In the genomic region with DNA sequence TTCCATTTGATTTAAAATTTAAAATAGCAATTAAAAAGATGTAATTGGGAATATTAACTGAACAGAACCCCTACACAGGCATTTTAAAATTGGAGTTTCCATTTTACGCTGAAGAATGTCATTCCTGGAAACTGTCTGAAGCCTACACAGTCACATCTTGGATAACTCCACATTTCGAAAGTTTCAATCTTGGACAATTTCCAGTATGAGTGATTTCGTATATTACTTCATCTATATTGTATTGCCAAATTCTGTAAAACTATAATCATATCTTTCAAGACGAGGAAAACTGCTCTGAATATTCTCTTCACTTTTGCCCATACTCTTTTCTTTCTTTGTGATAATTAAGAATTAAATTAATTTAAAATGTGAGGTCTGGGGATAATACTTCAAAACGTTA, we compare ENCODE assay signal across 25 cellular contexts.
DNase-seq lines count a peak whose midpoint lies in the region; ATAC-seq and TF ChIP-seq lines count a peak whose summit lies in the region.
"Had no signal": no experiment of that assay in that cellular context is flagged by ENCODE, and none has a peak within 500 bp of the region (broad histone marks: within the 10 kb centered on the region; RNA-seq: fewer than 3 reads in every experiment).

No MANE protein-coding gene starts in this region.

- H3K56ac ChIP-seq in IMR-90 (ENCODE audit: extremely low read depth, insufficient read depth, low read length): no peak overlapping the region

- H3K9me3 ChIP-seq in IMR-90 (ENCODE audit: control insufficient read depth, insufficient read depth, low read length) (no peaks in the 10 kb centered on the region), mesenchymal stem cell (ENCODE audit: control insufficient read depth, low read length) (no peaks in the 10 kb centered on the region), ascending aorta (peaks cover 0 to 5% of the 10 kb centered on the region in 2 donors), right atrium auricular region (peaks cover 0 to 8% of the 10 kb centered on the region in 2 donors), thyroid gland (no peaks in the 10 kb centered on the region)
- H3K9me3 ChIP-seq: A549, BE2C had no signal

- dilution Hi-C loops in IMR-90 (cut with HindIII; ENCODE audit: low sequenced_read_pairs, unreplicated experiment): no loop called here

- POLR2A ChIA-PET in IMR-90 (lab: Charles Lee; ENCODE audit: unreplicated experiment): no interaction called here

- H3K4me3 ChIP-seq in IMR-90 (ENCODE audit: insufficient read depth, low read depth, low read length) (no peak overlapping the region), fibroblast of mammary gland (ENCODE audit: control insufficient read depth, low read depth, low read length) (no peak overlapping the region), mesenchymal stem cell (ENCODE audit: insufficient read depth in 1 of 2, low read depth in 1 of 2, low read length in 2 of 2) (peak overlapping the region in 1 of 2 experiments; percentile 22), ascending aorta (no peak overlapping the region), right atrium auricular region (no peak overlapping the region), thyroid gland (replicated peaks in 1 of 3) (no peak overlapping the region)
- H3K4me3 ChIP-seq: A549, GM12878 had no signal

- H4K8ac ChIP-seq in IMR-90 (ENCODE audit: low read depth in 2 of 2, low read length in 2 of 2) (no peak overlapping the region), mesenchymal stem cell (ENCODE audit: low read length) (no peak overlapping the region)

- no CpG with 5 or more reads among the region's 5 CpGs for WGBS in IMR-90 (ENCODE audit: extremely low coverage in 2 of 2, insufficient read length in 1 of 2), 2 experiments
- 100% methylated on average over 2 of the region's 5 CpGs for WGBS in mesenchymal stem cell
- 73 to 82% methylated on average over 5 of the region's 5 CpGs for WGBS in thyroid gland, 2 donors

- in situ Hi-C loops in IMR-90 (cut with MboI; ENCODE audit: low sequenced_read_pairs): no loop called here

- H2BK15ac ChIP-seq in IMR-90 (ENCODE audit: low read depth, low read length) (no peak overlapping the region), mesenchymal stem cell (ENCODE audit: low read depth, poor library complexity, severe bottlenecking) (no peak overlapping the region)

- H2BK20ac ChIP-seq in IMR-90 (ENCODE audit: low read depth, low read length): no peak overlapping the region

- no TSS peak for BruUV-seq in IMR-90 (replicated peaks; lab: Mats Ljungman, UMichigan)

- H3K36me3 ChIP-seq in IMR-90 (ENCODE audit: control insufficient read depth, insufficient read depth, low read length) (no peaks in the 10 kb centered on the region), mesenchymal stem cell (ENCODE audit: control insufficient read depth in 1 of 2, insufficient read depth in 2 of 2, low read depth in 1 of 2, low read length in 2 of 2) (no peaks in the 10 kb centered on the region), ascending aorta (no peaks in the 10 kb centered on the region), right atrium auricular region (no peaks in the 10 kb centered on the region), thyroid gland (no peaks in the 10 kb centered on the region)
- H3K36me3 ChIP-seq: BE2C had no signal

- no peaks in the 10 kb centered on the region for H3K27me3 ChIP-seq in IMR-90 (ENCODE audit: control insufficient read depth, insufficient read depth, low read length)
- no peaks in the 10 kb centered on the region for H3K27me3 ChIP-seq in mesenchymal stem cell (ENCODE audit: control insufficient read depth in 1 of 2, insufficient read depth in 1 of 2, low read length in 2 of 2)
- H3K27me3 ChIP-seq in ascending aorta: no peaks in the 10 kb centered on the region
- H3K27me3 ChIP-seq in right atrium auricular region: no peaks in the 10 kb centered on the region
- no peaks in the 10 kb centered on the region for H3K27me3 ChIP-seq in thyroid gland
- H3K27me3 ChIP-seq: BE2C had no signal

- H4K91ac ChIP-seq in IMR-90 (ENCODE audit: insufficient read depth, low read depth, low read length) (no peak overlapping the region), mesenchymal stem cell (ENCODE audit: low read length) (no peak overlapping the region)

- H2BK120ac ChIP-seq in IMR-90 (ENCODE audit: low read depth, low read length): no peak overlapping the region
- no peak overlapping the region for H2BK120ac ChIP-seq in mesenchymal stem cell (ENCODE audit: low read depth, low read length)

- TF ChIP-seq RAD21 in IMR-90 (IDR thresholded peaks at IDR 0.05; ENCODE audit: low read length): no peak

- no peaks in the 10 kb centered on the region for H4K20me1 ChIP-seq in IMR-90 (ENCODE audit: insufficient read depth, low read length)

- TF ChIP-seq CTCF in AG09319 (IDR thresholded peaks at IDR 0.05; ENCODE audit: low read depth, low read length): no peak
- TF ChIP-seq CTCF in IMR-90 (conservative IDR thresholded peaks at IDR 0.05; ENCODE audit: low read depth, low read length): no peak
- TF ChIP-seq CTCF in fibroblast of mammary gland (conservative IDR thresholded peaks at IDR 0.05; ENCODE audit: control insufficient read depth, insufficient read depth, low read depth, low read length): no peak
- TF ChIP-seq CTCF in ascending aorta (IDR thresholded peaks at IDR 0.05): no peak
- no peak for TF ChIP-seq CTCF in right atrium auricular region (IDR thresholded peaks at IDR 0.05)
- no peak for TF ChIP-seq CTCF in thyroid gland (IDR thresholded peaks at IDR 0.05)

- no peaks in the 10 kb centered on the region for H3K4me1 ChIP-seq in IMR-90 (ENCODE audit: control insufficient read depth, insufficient read depth, low read length)
- no peaks in the 10 kb centered on the region for H3K4me1 ChIP-seq in mesenchymal stem cell (ENCODE audit: control insufficient read depth, insufficient read depth, low read depth, low read length)
- H3K4me1 ChIP-seq in ascending aorta: no peaks in the 10 kb centered on the region
- no peaks in the 10 kb centered on the region for H3K4me1 ChIP-seq in right atrium auricular region
- H3K4me1 ChIP-seq in thyroid gland: no peaks in the 10 kb centered on the region
- H3K4me1 ChIP-seq: A549, BE2C had no signal

- TF ChIP-seq POLR2A in IMR-90 (IDR thresholded peaks at IDR 0.05; ENCODE audit: low read depth, low read length) (no peak), thyroid gland (IDR thresholded peaks at IDR 0.05) (no peak)

- H3K4me2 ChIP-seq in IMR-90 (ENCODE audit: low read depth, low read length) (no peak overlapping the region), mesenchymal stem cell (ENCODE audit: low read length, poor library complexity, severe bottlenecking) (no peak overlapping the region)
- H3K4me2 ChIP-seq: A549 had no signal

- H3K9me1 ChIP-seq in IMR-90 (ENCODE audit: insufficient read depth, low read length): no peaks in the 10 kb centered on the region

- no peak overlapping the region for H3K14ac ChIP-seq in IMR-90 (replicated peaks; ENCODE audit: low read depth, low read length)
- no peak overlapping the region for H3K14ac ChIP-seq in mesenchymal stem cell (ENCODE audit: low read length in 2 of 2)

- intact Hi-C loops in IMR-90 (cut with micrococcal nuclease): no loop called here
- intact Hi-C loops in ascending aorta (cut with DNase I): no loop called here
- intact Hi-C loops in thyroid gland (cut with DNase I): no loop called here

- H3K23ac ChIP-seq in IMR-90 (ENCODE audit: low read depth, low read length) (no peak overlapping the region), mesenchymal stem cell (ENCODE audit: low read length in 2 of 2) (no peak overlapping the region)

- H4K5ac ChIP-seq in IMR-90 (ENCODE audit: low read depth, low read length): no peak overlapping the region

- H3K79me1 ChIP-seq in IMR-90 (ENCODE audit: low read depth in 1 of 2, low read length in 2 of 2) (no peaks in the 10 kb centered on the region), mesenchymal stem cell (replicated peaks; ENCODE audit: low read length, poor library complexity, severe bottlenecking) (no peaks in the 10 kb centered on the region)

- no peak overlapping the region for H3K9ac ChIP-seq in IMR-90 (ENCODE audit: low read depth, low read length)
- peak overlapping the region; percentile 57 for H3K9ac ChIP-seq in mesenchymal stem cell (ENCODE audit: low read length)

- H3K18ac ChIP-seq in IMR-90 (ENCODE audit: low read depth, low read length) (no peak overlapping the region), mesenchymal stem cell (ENCODE audit: low read depth in 1 of 2, low read length in 2 of 2) (no peak overlapping the region)

- peak; percentile 31 for DNase-seq in AG09319 (ENCODE audit: extremely low read depth, low read depth)
- peak; percentile 22 for DNase-seq in IMR-90
- DNase-seq in fibroblast of mammary gland (ENCODE audit: low read depth): peak; percentile 78
- no peak for DNase-seq in mesenchymal stem cell
- DNase-seq in ascending aorta (ENCODE audit: low spot score in 2 of 2): no peak
- DNase-seq in right atrium auricular region (ENCODE audit: low spot score): no peak
- no peak for DNase-seq in thyroid gland
- DNase-seq in NCI-H146 (lab: John Stamatoyannopoulos, UW): no peak
- DNase-seq: BE2C; CD4-positive, CD25-positive, alpha-beta regulatory T cell; COR-L47; DMS153; GDM1; H7; HFFc6; KBM-7; NCI-H1417; NCI-H187 treated with DMSO at 0.1 percent for 48 hours; NCI-H226; NCI-H524; NCI-H82; SHP77 treated with DMSO at 0.1 percent for 48 hours had no signal

- no peak for ATAC-seq in IMR-90 (ENCODE audit: low read depth)
- ATAC-seq: A549, GM12878, SK-N-SH treated with all-trans-retinoic acid at 6 μM for 48 hours had no signal

- no peak overlapping the region for H2AK5ac ChIP-seq in IMR-90 (ENCODE audit: low read depth, low read length)
- no peak overlapping the region for H2AK5ac ChIP-seq in mesenchymal stem cell (ENCODE audit: low read length, severe bottlenecking)

- no peak overlapping the region for H2AK9ac ChIP-seq in IMR-90 (replicated peaks; ENCODE audit: low read depth, low read length, poor library complexity)

- H3K4ac ChIP-seq in IMR-90 (ENCODE audit: low read depth, low read length) (no peak overlapping the region), mesenchymal stem cell (ENCODE audit: low read depth in 1 of 2, low read length in 2 of 2) (no peak overlapping the region)

- CTCF ChIA-PET in IMR-90 (lab: Yijun Ruan, JAX): no interaction called here

- H2AFZ ChIP-seq in IMR-90 (replicated peaks; ENCODE audit: low read length, poor library complexity) (no peak overlapping the region), mesenchymal stem cell (ENCODE audit: low read depth, low read length) (no peak overlapping the region)

- no peak overlapping the region for H2BK5ac ChIP-seq in IMR-90 (ENCODE audit: low read depth, low read length, poor library complexity, severe bottlenecking)
- no peak overlapping the region for H2BK5ac ChIP-seq in mesenchymal stem cell (ENCODE audit: low read depth, low read length, poor library complexity, severe bottlenecking)

- H3K27ac ChIP-seq in IMR-90 (ENCODE audit: insufficient read depth, low read length) (no peak overlapping the region), mesenchymal stem cell (ENCODE audit: low read length, poor library complexity, severe bottlenecking) (no peak overlapping the region), ascending aorta (no peak overlapping the region), right atrium auricular region (no peak overlapping the region), thyroid gland (no peak overlapping the region)
- H3K27ac ChIP-seq: A549 had no signal

- H2BK12ac ChIP-seq in mesenchymal stem cell (ENCODE audit: low read length in 2 of 2): no peak overlapping the region

TF ChIP-seq in IMR-90, 13 proteins besides CTCF, POLR2A, EP300 and RAD21 (continues in another document):
- TF ChIP-seq FOS (IDR thresholded peaks at IDR 0.05; ENCODE audit: low read depth, low read length): no peak

Comparison
In these comparisons a context has a peak if more than half of its experiments do, and no peak if none do; other contexts are left out.
1. DNase-seq: peak in AG09319 (single experiment), IMR-90 (single experiment) and fibroblast of mammary gland (single experiment); none in mesenchymal stem cell (single experiment), ascending aorta (0 of 2), right atrium auricular region (single experiment), thyroid gland (0 of 2) and NCI-H146 (single experiment).